Comparison of ENCODE assay signal across 14 cellular contexts in the genomic region with DNA sequence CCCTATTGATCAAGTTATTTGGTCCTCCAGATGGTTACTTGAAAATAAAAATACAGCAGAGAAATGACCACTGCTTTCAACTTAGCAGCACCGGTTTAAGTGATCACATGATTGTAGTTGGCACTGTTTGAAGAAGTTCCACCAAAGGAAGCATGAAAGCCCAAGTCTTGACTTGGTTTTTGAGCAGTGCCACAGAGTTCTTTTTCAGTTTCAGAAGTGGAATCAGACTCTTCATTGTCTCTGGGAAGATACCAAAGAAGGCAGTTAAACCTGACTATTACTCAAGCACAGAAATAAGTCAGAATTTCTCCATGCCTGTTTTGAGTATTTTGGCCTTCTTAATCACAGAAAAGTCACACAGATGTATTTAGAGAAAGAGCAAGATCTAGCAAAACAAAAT.
DNase-seq lines count a peak whose midpoint lies in the region; ATAC-seq and TF ChIP-seq lines count a peak whose summit lies in the region.
"Had no signal": no experiment of that assay in that cellular context is flagged by ENCODE, and none has a peak within 500 bp of the region (broad histone marks: within the 10 kb centered on the region; RNA-seq: fewer than 3 reads in every experiment).

No MANE protein-coding gene starts in this region.

- peaks cover 0 to under 1% of the 10 kb centered on the region in 2 donors for H3K36me3 Mint-ChIP-seq in activated T-cell treated with anti-CD3 and anti-CD28 coated beads, Interleukin-2, amount 50 U/mL, for 72 hours (ENCODE audit: insufficient read depth in 2 of 2)
- H3K36me3 Mint-ChIP-seq in mesothelial cell of epicardium = peaks cover 8% of the 10 kb centered on the region

- H3K27ac ChIP-seq in dorsolateral prefrontal cortex (no peak overlapping the region), ovary (no peak overlapping the region)
- H3K27ac ChIP-seq: heart left ventricle had no signal

- ATAC-seq in activated T-cell treated with anti-CD3 and anti-CD28 coated beads, Interleukin-2, amount 50 U/mL, for 72 hours (replicated peaks in 1 of 2) = peak; percentile 78 to 97
- ATAC-seq in GM21717 (IDR thresholded peaks at IDR 0.05; ENCODE audit: unreplicated experiment) (peak; percentile 71), HG03342 (IDR thresholded peaks at IDR 0.05; ENCODE audit: unreplicated experiment) (peak; percentile 66)
- peak; percentile 78 for ATAC-seq in stimulated activated naive CD8-positive, alpha-beta T cell treated with anti-CD3 and anti-CD28 coated beads, Interleukin-15, Interleukin-2, amounts not matched to agents 100 U/mL and 50 U/mL, for 24 hours
- ATAC-seq: heart left ventricle, Right ventricle myocardium inferior had no signal

- intact Hi-C loops in dorsolateral prefrontal cortex (cut with DNase I) = no loop called here
- intact Hi-C loops in ovary (cut with DNase I) = no loop called here

- H3K36me3 ChIP-seq in ovary = no peaks in the 10 kb centered on the region
- H3K36me3 ChIP-seq: HAP-1, heart left ventricle had no signal

- H3K27ac Mint-ChIP-seq in activated T-cell treated with anti-CD3 and anti-CD28 coated beads, Interleukin-2, amount 50 U/mL, for 72 hours = peak overlapping the region; percentile 16
- no peak overlapping the region for H3K27ac Mint-ChIP-seq in mesothelial cell of epicardium

- peaks cover 4% of the 10 kb centered on the region for H3K4me1 ChIP-seq in ovary (ENCODE audit: insufficient read depth)
- H3K4me1 ChIP-seq: HAP-1 had no signal

- H3K9me3 Mint-ChIP-seq in activated T-cell treated with anti-CD3 and anti-CD28 coated beads, Interleukin-2, amount 50 U/mL, for 72 hours = no peaks in the 10 kb centered on the region
- no peaks in the 10 kb centered on the region for H3K9me3 Mint-ChIP-seq in mesothelial cell of epicardium

- H3K9me3 ChIP-seq in ovary = no peaks in the 10 kb centered on the region
- H3K9me3 ChIP-seq: HAP-1, heart left ventricle had no signal

- H3K27me3 ChIP-seq in dorsolateral prefrontal cortex (no peaks in the 10 kb centered on the region), ovary (no peaks in the 10 kb centered on the region)
- H3K27me3 ChIP-seq: heart left ventricle had no signal

- H3K27me3 Mint-ChIP-seq in activated T-cell treated with anti-CD3 and anti-CD28 coated beads, Interleukin-2, amount 50 U/mL, for 72 hours (ENCODE audit: low read depth) = no peaks in the 10 kb centered on the region
- no peaks in the 10 kb centered on the region for H3K27me3 Mint-ChIP-seq in mesothelial cell of epicardium (ENCODE audit: low read depth)

- H3K4me3 ChIP-seq in dorsolateral prefrontal cortex (no peak overlapping the region), ovary (no peak overlapping the region)
- H3K4me3 ChIP-seq: HAP-1, heart left ventricle, smooth muscle cell had no signal

- peaks cover 26% of the 10 kb centered on the region for H3K4me1 Mint-ChIP-seq in activated T-cell treated with anti-CD3 and anti-CD28 coated beads, Interleukin-2, amount 50 U/mL, for 72 hours (ENCODE audit: low read depth)
- H3K4me1 Mint-ChIP-seq in mesothelial cell of epicardium = peaks cover 15% of the 10 kb centered on the region

- H3K4me3 Mint-ChIP-seq in activated T-cell treated with anti-CD3 and anti-CD28 coated beads, Interleukin-2, amount 50 U/mL, for 72 hours = peak overlapping the region in 1 of 2 donors; percentile 50
- no peak overlapping the region for H3K4me3 Mint-ChIP-seq in mesothelial cell of epicardium

- TF ChIP-seq CTCF in dorsolateral prefrontal cortex (IDR thresholded peaks at IDR 0.05 in 54 of 56, conservative IDR thresholded peaks at IDR 0.05 in 2 of 56; ENCODE audit: low read depth in 1 of 56, partially characterized antibody in 56 of 56) = no peak
- TF ChIP-seq CTCF in mesothelial cell of epicardium (IDR thresholded peaks at IDR 0.05; ENCODE audit: unreplicated experiment) = no peak
- TF ChIP-seq CTCF in ovary (IDR thresholded peaks at IDR 0.05) = no peak

- WGBS in ovary, 3 donors = 68 to 79% (median 69%) methylated on average over 1 of the region's 1 CpG

- no peak for TF ChIP-seq EP300 in ovary (IDR thresholded peaks at IDR 0.05)

- TF ChIP-seq POLR2A in ovary (IDR thresholded peaks at IDR 0.05) = no peak

- no peak for DNase-seq in activated T-cell treated with anti-CD3 and anti-CD28 coated beads, Interleukin-2, amount 50 U/mL, for 72 hours
- no peak for DNase-seq in activated T-cell treated with anti-CD3 and anti-CD28 coated beads, Interleukin-2, amount 50 U/mL, for 48 hours
- no peak for DNase-seq in stimulated activated naive CD8-positive, alpha-beta T cell treated with anti-CD3 and anti-CD28 coated beads, Interleukin-15, Interleukin-2, amounts not matched to agents 100 U/mL and 50 U/mL, for 24 hours
- DNase-seq in dorsolateral prefrontal cortex (no peak), mesothelial cell of epicardium (ENCODE audit: low spot score in 2 of 2, unreplicated experiment in 2 of 2) (no peak), ovary (no peak)
- DNase-seq: heart left ventricle, NCI-H1092 treated with DMSO at 0.1 percent for 48 hours, NCI-H510A treated with DMSO at 0.1 percent for 48 hours had no signal
